Comparison of ENCODE assay signal across 15 cellular contexts in genomic region chr5:57166250-57166649, GRCh38. TPM values are rescaled to one million over a fixed set of nuclear protein-coding genes. Genes with fewer than 3 reads are reported as not detected.
A peak's percentile ranks its signal among the peaks of the same experiment; 100 is the strongest.
DNase-seq lines count a peak whose midpoint lies in the region; ATAC-seq, FAIRE-seq and TF ChIP-seq lines count a peak whose summit lies in the region.
"Had no signal": no experiment of that assay in that cellular context is flagged by ENCODE, and none has a peak within 500 bp of the region (broad histone marks: within the 10 kb centered on the region; RNA-seq: fewer than 3 reads in every experiment).

No MANE protein-coding gene starts in this region.

- no peaks in the 10 kb centered on the region for H3K79me2 ChIP-seq in keratinocyte (ENCODE audit: control insufficient read depth, insufficient read depth, low read length)

- H3K27ac ChIP-seq in keratinocyte (ENCODE audit: control insufficient read depth, insufficient read depth, low read length), result no peak overlapping the region
- H3K27ac ChIP-seq: right atrium auricular region had no signal

- DNase-seq in GM18507 (ENCODE audit: extremely low spot score, insufficient read length, low read depth) (no peak), NCI-H226 (peak; percentile 24), keratinocyte (ENCODE audit: low read depth, low spot score) (no peak), NCI-H345 (lab: John Stamatoyannopoulos, UW) (no peak)
- DNase-seq in activated naive CD8-positive, alpha-beta T cell treated with anti-CD3 and anti-CD28 coated beads, Interleukin-2, amount 50 U/mL, for 24 hours, result no peak
- no peak for DNase-seq in activated naive CD4-positive, alpha-beta T cell (lab: John Stamatoyannopoulos, UW)
- DNase-seq: activated CD8-positive, alpha-beta memory T cell treated with anti-CD3 and anti-CD28 coated beads, Interleukin-2, amount 50 U/mL, for 48 hours; CD4-positive, alpha-beta T cell; effector memory CD8-positive, alpha-beta T cell; hypothalamus; NCI-H1694; PC-3 had no signal

- H3K27me3 Mint-ChIP-seq in activated naive CD8-positive, alpha-beta T cell treated with anti-CD3 and anti-CD28 coated beads, Interleukin-2, amount 50 U/mL, for 24 hours, result no peaks in the 10 kb centered on the region
- H3K27me3 Mint-ChIP-seq: CD4-positive, alpha-beta T cell; effector memory CD8-positive, alpha-beta T cell had no signal

- H3K9me1 ChIP-seq in keratinocyte (ENCODE audit: control insufficient read depth, extremely low read depth, insufficient read depth, low read length), result no peaks in the 10 kb centered on the region

- H3K36me3 Mint-ChIP-seq in activated naive CD8-positive, alpha-beta T cell treated with anti-CD3 and anti-CD28 coated beads, Interleukin-2, amount 50 U/mL, for 24 hours (ENCODE audit: low read depth), result no peaks in the 10 kb centered on the region

- ATAC-seq in HG02759 (IDR thresholded peaks at IDR 0.05; ENCODE audit: unreplicated experiment) (peak; percentile 43), HG03520 (IDR thresholded peaks at IDR 0.05; ENCODE audit: unreplicated experiment) (no peak)
- ATAC-seq in activated naive CD8-positive, alpha-beta T cell treated with anti-CD3 and anti-CD28 coated beads, Interleukin-2, amount 50 U/mL, for 24 hours, result no peak
- ATAC-seq: effector memory CD8-positive, alpha-beta T cell; PC-3 had no signal

- FAIRE-seq in GM18507 (lab: Jason Lieb, UNC) (peak; percentile 64), keratinocyte (lab: Jason Lieb, UNC) (no peak)

- no peaks in the 10 kb centered on the region for H3K4me1 ChIP-seq in keratinocyte (ENCODE audit: control insufficient read depth, extremely low read depth, insufficient read depth, low read length)
- H3K4me1 ChIP-seq: right atrium auricular region had no signal

- H3K27ac Mint-ChIP-seq in activated naive CD8-positive, alpha-beta T cell treated with anti-CD3 and anti-CD28 coated beads, Interleukin-2, amount 50 U/mL, for 24 hours, result no peak overlapping the region
- H3K27ac Mint-ChIP-seq: CD4-positive, alpha-beta T cell had no signal

- no peaks in the 10 kb centered on the region for H3K36me3 ChIP-seq in keratinocyte (ENCODE audit: control insufficient read depth in 2 of 2, extremely low read depth in 1 of 2, insufficient read depth in 2 of 2, low read length in 2 of 2)
- H3K36me3 ChIP-seq: right atrium auricular region had no signal

- dilution Hi-C loops in keratinocyte (cut with MboI; ENCODE audit: extremely low pct_ligation_motif_present, low sequenced_read_pairs), result no loop called here

- H3K4me3 ChIP-seq in keratinocyte (ENCODE audit: control insufficient read depth in 2 of 3, extremely low read depth in 1 of 3, insufficient read depth in 2 of 3, low read depth in 1 of 3, low read length in 3 of 3), result no peak overlapping the region
- H3K4me3 ChIP-seq: right atrium auricular region had no signal

- no peaks in the 10 kb centered on the region for H3K4me1 Mint-ChIP-seq in activated naive CD8-positive, alpha-beta T cell treated with anti-CD3 and anti-CD28 coated beads, Interleukin-2, amount 50 U/mL, for 24 hours

- H2AFZ ChIP-seq in keratinocyte (ENCODE audit: control insufficient read depth, low read length), result peak overlapping the region; percentile 36

- no peaks in the 10 kb centered on the region for H3K27me3 ChIP-seq in keratinocyte (ENCODE audit: control insufficient read depth, extremely low read depth, insufficient read depth, low read length)
- H3K27me3 ChIP-seq: right atrium auricular region had no signal

- H3K9me3 ChIP-seq in keratinocyte (ENCODE audit: control insufficient read depth, low read depth, low read length), result no peaks in the 10 kb centered on the region
- H3K9me3 ChIP-seq: right atrium auricular region had no signal

- peaks cover 4% of the 10 kb centered on the region for H3K9me3 Mint-ChIP-seq in activated naive CD8-positive, alpha-beta T cell treated with anti-CD3 and anti-CD28 coated beads, Interleukin-2, amount 50 U/mL, for 24 hours
- H3K9me3 Mint-ChIP-seq: CD4-positive, alpha-beta T cell; effector memory CD8-positive, alpha-beta T cell had no signal

- no peak overlapping the region for H3K9ac ChIP-seq in keratinocyte (ENCODE audit: control insufficient read depth, extremely low read depth, insufficient read depth, low read length)

- no peak overlapping the region for H3K4me2 ChIP-seq in keratinocyte (ENCODE audit: control insufficient read depth, extremely low read depth, insufficient read depth, low read depth, low read length)

- H3K4me3 Mint-ChIP-seq in activated naive CD8-positive, alpha-beta T cell treated with anti-CD3 and anti-CD28 coated beads, Interleukin-2, amount 50 U/mL, for 24 hours, result no peak overlapping the region
- H3K4me3 Mint-ChIP-seq: CD4-positive, alpha-beta T cell; effector memory CD8-positive, alpha-beta T cell had no signal

- H4K20me1 ChIP-seq in keratinocyte (ENCODE audit: control insufficient read depth, extremely low read depth, insufficient read depth, low read length), result no peaks in the 10 kb centered on the region

- no peak for TF ChIP-seq CTCF in keratinocyte (optimal IDR thresholded peaks at IDR 0.05 in 1 of 3, IDR thresholded peaks at IDR 0.05 in 1 of 3, conservative IDR thresholded peaks at IDR 0.05 in 1 of 3; ENCODE audit: extremely low read depth in 1 of 3, insufficient read depth in 2 of 3, low read length in 3 of 3)

RNA-seq across cellular contexts. Expression of gene GPBP1, which starts 7.6 kb away (rescaled TPM):
- 23.4 to 44.1 TPM (median 25.1 TPM) in 3 replicates for polyA plus RNA-seq in keratinocyte
- polyA plus RNA-seq in keratinocyte (2011; ENCODE audit: low read depth), result 91.0 TPM
- polyA plus RNA-seq in keratinocyte (2011; cell fraction: cytosol; rRNA removed), result 16.8 and 30.4 TPM in 2 replicates
- polyA plus RNA-seq in keratinocyte (2011; cell fraction: nucleus; rRNA removed), result 36.2 and 50.2 TPM in 2 replicates
- 26.1 and 46.3 TPM in 2 replicates for polyA plus RNA-seq in keratinocyte (2012; ENCODE audit: low replicate concordance)
- 3.2 to 26.6 TPM (median 10.3 TPM) in 3 replicates for polyA minus RNA-seq in keratinocyte
- 12.5 TPM for polyA minus RNA-seq in keratinocyte (2011; cell fraction: cytosol; rRNA and poly(A)+ RNA removed)
- polyA minus RNA-seq in keratinocyte (2011; cell fraction: nucleus; rRNA and poly(A)+ RNA removed), result 19.0 and 39.9 TPM in 2 replicates
